17 cellular contexts compared by ENCODE assay signal in genomic region chr1:164836614-164837018, GRCh38.
A peak's percentile ranks its signal among the peaks of the same experiment; 100 is the strongest.
DNase-seq lines count a peak whose midpoint lies in the region; ATAC-seq and TF ChIP-seq lines count a peak whose summit lies in the region.
"Had no signal": no experiment of that assay in that cellular context is flagged by ENCODE, and none has a peak within 500 bp of the region (broad histone marks: within the 10 kb centered on the region; RNA-seq: fewer than 3 reads in every experiment).

No MANE protein-coding gene starts in this region.

- peaks cover 0 to 30% (median 0%) of the 10 kb centered on the region in 9 donors for H3K36me3 ChIP-seq in heart left ventricle

- H3K27me3 Mint-ChIP-seq in type B pancreatic cell = no peaks in the 10 kb centered on the region
- H3K27me3 Mint-ChIP-seq: activated CD4-positive, alpha-beta T cell treated with anti-CD3 and anti-CD28 coated beads, Interleukin-2, amount 10 ng/mL, durations not matched to agents 24 days and 14 days; activated T-cell treated with anti-CD3 and anti-CD28 coated beads, Interleukin-2, amount 50 U/mL, for 24 hours had no signal

- intact Hi-C loops in heart left ventricle (cut with DNase I) = loop anchor here in 2 of 10 donors (5.0 kb wide), 1 partner anchor 76 kb away; no protein-coding TSS in a partner anchor

- H3K4me1 ChIP-seq in heart left ventricle = peaks cover 0 to 42% (median 15%) of the 10 kb centered on the region in 12 donors

- no peaks in the 10 kb centered on the region for H3K9me3 ChIP-seq in heart left ventricle

- H3K27ac ChIP-seq in heart left ventricle = peak overlapping the region in 11 of 12 donors; percentile 16 to 67 (median 52)
- H3K27ac ChIP-seq: 22Rv1 had no signal

- H3K36me3 Mint-ChIP-seq in type B pancreatic cell = peaks cover 50% of the 10 kb centered on the region
- H3K36me3 Mint-ChIP-seq: activated naive CD8-positive, alpha-beta T cell treated with anti-CD3 and anti-CD28 coated beads for 36 hours; CD14-positive monocyte had no signal

- no peak overlapping the region for H3K4me3 ChIP-seq in heart left ventricle

- H3K9me3 Mint-ChIP-seq in type B pancreatic cell = no peaks in the 10 kb centered on the region
- H3K9me3 Mint-ChIP-seq: activated CD4-positive, alpha-beta T cell treated with anti-CD3 and anti-CD28 coated beads, Interleukin-2, amount 10 ng/mL, durations not matched to agents 24 days and 14 days; activated naive CD8-positive, alpha-beta T cell treated with anti-CD3 and anti-CD28 coated beads for 36 hours; activated T-cell treated with anti-CD3 and anti-CD28 coated beads, Interleukin-2, amount 50 U/mL, for 24 hours had no signal

- TF ChIP-seq CTCF in heart left ventricle (IDR thresholded peaks at IDR 0.05) (no peak), type B pancreatic cell (conservative IDR thresholded peaks at IDR 0.05) (no peak)

- peaks cover 18% of the 10 kb centered on the region for H3K4me1 Mint-ChIP-seq in type B pancreatic cell (ENCODE audit: unreplicated experiment)
- H3K4me1 Mint-ChIP-seq: activated CD4-positive, alpha-beta T cell treated with anti-CD3 and anti-CD28 coated beads, Interleukin-2, amount 10 ng/mL, durations not matched to agents 24 days and 14 days; activated naive CD8-positive, alpha-beta T cell treated with anti-CD3 and anti-CD28 coated beads for 36 hours; CD14-positive monocyte had no signal

- TF ChIP-seq POLR2A in heart left ventricle (IDR thresholded peaks at IDR 0.05) = no peak

- 34 to 49% (median 43%) methylated on average over 7 of the region's 7 CpGs for WGBS in heart left ventricle, 4 donors

- no peak overlapping the region for H3K4me3 Mint-ChIP-seq in type B pancreatic cell
- H3K4me3 Mint-ChIP-seq: activated CD4-positive, alpha-beta T cell treated with anti-CD3 and anti-CD28 coated beads, Interleukin-2, amount 10 ng/mL, durations not matched to agents 24 days and 14 days; activated naive CD8-positive, alpha-beta T cell treated with anti-CD3 and anti-CD28 coated beads for 36 hours; activated T-cell treated with anti-CD3 and anti-CD28 coated beads, Interleukin-2, amount 50 U/mL, for 24 hours; CD14-positive monocyte had no signal

- peak overlapping the region; percentile 79 for H3K27ac Mint-ChIP-seq in type B pancreatic cell
- H3K27ac Mint-ChIP-seq: activated CD4-positive, alpha-beta T cell treated with anti-CD3 and anti-CD28 coated beads, Interleukin-2, amount 10 ng/mL, durations not matched to agents 24 days and 14 days; activated naive CD8-positive, alpha-beta T cell treated with anti-CD3 and anti-CD28 coated beads for 36 hours; activated T-cell treated with anti-CD3 and anti-CD28 coated beads, Interleukin-2, amount 50 U/mL, for 24 hours; CD14-positive monocyte had no signal

- DNase-seq in NCI-H187 treated with DMSO at 0.1 percent for 48 hours (lab: John Stamatoyannopoulos, UW) = peak; percentile 36
- no peak for DNase-seq in NCI-H187 (lab: John Stamatoyannopoulos, UW)
- DNase-seq in NCI-H2227 treated with DMSO at 0.1 percent for 48 hours (lab: John Stamatoyannopoulos, UW) = peak; percentile 99
- DNase-seq in heart left ventricle = peak in 3 of 5 donors; percentile 13 to 47 (median 25)
- DNase-seq in type B pancreatic cell (ENCODE audit: extremely low spot score, unreplicated experiment) = no peak
- DNase-seq in mucosa of gallbladder (ENCODE audit: low spot score) = no peak
- DNase-seq: activated CD4-positive, alpha-beta T cell treated with anti-CD3 and anti-CD28 coated beads, Interleukin-2, amount 10 ng/mL, durations not matched to agents 24 days and 14 days; activated naive CD8-positive, alpha-beta T cell treated with anti-CD3 and anti-CD28 coated beads for 36 hours; activated T-cell treated with anti-CD3 and anti-CD28 coated beads, Interleukin-2, amount 50 U/mL, for 24 hours; effector memory CD4-positive, alpha-beta T cell; Kasumi-1; stimulated activated CD4-positive, alpha-beta T cell treated with anti-CD3 and anti-CD28 coated beads, Interleukin-15, amount 100 ng/mL, for 24 hours; T1000 had no signal

- H3K27me3 ChIP-seq in heart left ventricle = no peaks in the 10 kb centered on the region

- ATAC-seq in heart left ventricle (peak; percentile 75 to 93 (median 86)), HG03354 (IDR thresholded peaks at IDR 0.05; ENCODE audit: poor library complexity, severe bottlenecking, unreplicated experiment) (no peak), GM21737 (IDR thresholded peaks at IDR 0.05; ENCODE audit: unreplicated experiment) (no peak)

Comparison
In these comparisons a context has a peak if more than half of its experiments do, and no peak if none do; other contexts are left out.
1. DNase-seq: peak in NCI-H187 treated with DMSO at 0.1 percent for 48 hours (single experiment), NCI-H2227 treated with DMSO at 0.1 percent for 48 hours (single experiment) and heart left ventricle (3 of 5); none in NCI-H187 (0 of 2), type B pancreatic cell (single experiment) and mucosa of gallbladder (single experiment).
2. ATAC-seq: peak in heart left ventricle (4 of 4); none in HG03354 (single experiment) and GM21737 (single experiment).